ENCODE assay signal across 18 cellular contexts in the genomic region with DNA sequence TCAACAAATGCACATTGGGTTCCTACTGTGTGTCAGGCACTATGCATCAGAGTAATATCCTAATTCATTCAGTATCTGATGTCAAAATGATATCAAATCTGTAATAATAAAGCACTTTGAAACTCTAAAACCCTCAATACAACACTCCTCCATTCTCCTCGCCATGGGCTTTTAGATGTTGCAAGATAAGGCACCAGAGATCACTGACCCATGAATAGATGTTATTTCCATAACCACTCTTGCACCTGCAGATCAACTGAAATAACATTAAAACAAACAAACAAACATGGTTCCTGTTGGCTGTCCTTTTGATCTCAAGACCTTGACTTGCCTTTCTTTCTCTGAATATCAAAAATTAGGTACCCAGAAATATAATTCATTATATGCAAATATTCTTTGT.
DNase-seq lines count a peak whose midpoint lies in the region; ATAC-seq, FAIRE-seq and TF ChIP-seq lines count a peak whose summit lies in the region.
"Had no signal": no experiment of that assay in that cellular context is flagged by ENCODE, and none has a peak within 500 bp of the region (broad histone marks: within the 10 kb centered on the region; RNA-seq: fewer than 3 reads in every experiment).

No MANE protein-coding gene starts in this region.

- H3K79me2 ChIP-seq in keratinocyte (ENCODE audit: control insufficient read depth, insufficient read depth, low read length) = no peaks in the 10 kb centered on the region

- no peak for TF ChIP-seq POLR2A in spleen (IDR thresholded peaks at IDR 0.05)

- H3K4me3 ChIP-seq in keratinocyte (ENCODE audit: control insufficient read depth in 2 of 3, extremely low read depth in 1 of 3, insufficient read depth in 2 of 3, low read depth in 1 of 3, low read length in 3 of 3) (no peak overlapping the region), spleen (no peak overlapping the region)

- no peaks in the 10 kb centered on the region for H4K20me1 ChIP-seq in keratinocyte (ENCODE audit: control insufficient read depth, extremely low read depth, insufficient read depth, low read length)

- no peaks in the 10 kb centered on the region for H3K27me3 ChIP-seq in keratinocyte (ENCODE audit: control insufficient read depth, extremely low read depth, insufficient read depth, low read length)
- H3K27me3 ChIP-seq in spleen (replicated peaks in 1 of 7) = no peaks in the 10 kb centered on the region

- no peak overlapping the region for H2AFZ ChIP-seq in keratinocyte (ENCODE audit: control insufficient read depth, low read length)

- TF ChIP-seq CTCF in keratinocyte (optimal IDR thresholded peaks at IDR 0.05 in 1 of 3, IDR thresholded peaks at IDR 0.05 in 1 of 3, conservative IDR thresholded peaks at IDR 0.05 in 1 of 3; ENCODE audit: extremely low read depth in 1 of 3, insufficient read depth in 2 of 3, low read length in 3 of 3) = no peak
- TF ChIP-seq CTCF in spleen (IDR thresholded peaks at IDR 0.05 in 8 of 11, conservative IDR thresholded peaks at IDR 0.05 in 3 of 11) = no peak

- no peak for ATAC-seq in HG03469 (IDR thresholded peaks at IDR 0.05; ENCODE audit: unreplicated experiment)
- ATAC-seq in HG03460 (IDR thresholded peaks at IDR 0.05; ENCODE audit: unreplicated experiment) = no peak
- ATAC-seq: HCT116, T-helper 17 cell had no signal

- H3K9ac ChIP-seq in keratinocyte (ENCODE audit: control insufficient read depth, extremely low read depth, insufficient read depth, low read length) = no peak overlapping the region

- no peaks in the 10 kb centered on the region for H3K9me1 ChIP-seq in keratinocyte (ENCODE audit: control insufficient read depth, extremely low read depth, insufficient read depth, low read length)

- DNase-seq in DMS53 treated with DMSO at 0.1 percent for 48 hours (lab: John Stamatoyannopoulos, UW; ENCODE audit: unreplicated experiment) (peak; percentile 23), NAMALWA (ENCODE audit: low spot score) (peak; percentile 91), NCI-H526 (lab: John Stamatoyannopoulos, UW) (peak; percentile 88 to 90), keratinocyte (ENCODE audit: low read depth, low spot score) (no peak), spleen (no peak)
- DNase-seq: Caco-2; CD4-positive, alpha-beta memory T cell; GDM1; Kasumi-1; NCI-H1694; NCI-H82; Right ventricle myocardium superior; SW 1271; T-helper 17 cell had no signal

- no peak overlapping the region for H3K4me2 ChIP-seq in keratinocyte (ENCODE audit: control insufficient read depth, extremely low read depth, insufficient read depth, low read depth, low read length)

- dilution Hi-C loops in keratinocyte (cut with MboI; ENCODE audit: extremely low pct_ligation_motif_present, low sequenced_read_pairs) = no loop called here

- H3K36me3 ChIP-seq in keratinocyte (ENCODE audit: control insufficient read depth in 2 of 2, extremely low read depth in 1 of 2, insufficient read depth in 2 of 2, low read length in 2 of 2) = no peaks in the 10 kb centered on the region
- H3K36me3 ChIP-seq in spleen = peaks cover 0 to 26% (median 5%) of the 10 kb centered on the region in 6 donors

- H3K27ac ChIP-seq in keratinocyte (ENCODE audit: control insufficient read depth, insufficient read depth, low read length) (no peak overlapping the region), spleen (no peak overlapping the region)

- H3K9me3 ChIP-seq in keratinocyte (ENCODE audit: control insufficient read depth, low read depth, low read length) (no peaks in the 10 kb centered on the region), spleen (no peaks in the 10 kb centered on the region)
- H3K9me3 ChIP-seq: Caco-2 had no signal

- H3K4me1 ChIP-seq in keratinocyte (ENCODE audit: control insufficient read depth, extremely low read depth, insufficient read depth, low read length) (peaks cover 16% of the 10 kb centered on the region), spleen (no peaks in the 10 kb centered on the region)
- H3K4me1 ChIP-seq: Caco-2 had no signal

- intact Hi-C loops in spleen (cut with DNase I; ENCODE audit: low total_unique reads) = no loop called here

- FAIRE-seq in keratinocyte (lab: Jason Lieb, UNC) = peak; percentile 9
- FAIRE-seq: H1 had no signal

- WGBS in spleen, 5 donors = 44 to 75% (median 65%) methylated on average over 1 of the region's 1 CpG

Comparison
In these comparisons a context has a peak if more than half of its experiments do, and no peak if none do; other contexts are left out.
1. DNase-seq: peak in DMS53 treated with DMSO at 0.1 percent for 48 hours (single experiment), NAMALWA (single experiment) and NCI-H526 (2 of 2); none in keratinocyte (single experiment) and spleen (single experiment).